In the genomic region with DNA sequence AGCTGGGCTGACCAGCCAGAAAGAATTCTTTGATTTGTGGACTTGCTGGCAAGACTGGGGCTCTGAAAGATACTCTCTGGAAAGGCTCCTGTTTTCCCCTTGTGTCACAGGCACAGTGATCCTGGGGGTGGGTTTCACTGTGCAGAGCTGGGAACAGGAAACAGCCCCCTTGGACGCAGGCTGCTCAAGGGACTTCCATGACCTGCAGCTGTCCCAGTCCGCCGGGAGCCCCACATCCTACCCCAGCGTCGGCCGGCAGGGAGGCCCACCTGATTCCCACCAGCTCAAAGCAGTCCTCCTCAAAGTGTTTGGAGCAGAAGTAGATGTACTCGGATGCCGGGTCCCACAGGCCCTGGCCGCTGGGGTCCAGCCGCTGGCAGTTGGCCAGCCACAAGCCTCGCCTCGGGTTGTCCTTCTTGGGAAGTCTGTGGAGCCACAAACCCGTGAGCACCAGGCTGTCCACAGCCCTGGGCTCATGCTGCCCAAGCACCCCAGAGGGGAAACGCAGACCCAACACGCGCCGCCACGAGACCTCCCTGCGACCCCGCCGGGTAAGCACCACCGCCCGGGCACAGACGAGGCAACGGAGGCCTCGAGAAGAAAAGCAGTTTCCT, we compare ENCODE assay signal across 8 cellular contexts. TPM values are rescaled to one million over a fixed set of nuclear protein-coding genes. Genes with fewer than 3 reads are reported as not detected.
DNase-seq lines count a peak whose midpoint lies in the region; ATAC-seq lines count a peak whose summit lies in the region.

No MANE protein-coding gene starts in this region.

- DNase-seq in MG63 (no peak), dermis blood vessel endothelial cell (peak; percentile 35), globus pallidus (ENCODE audit: low spot score) (no peak), amniotic stem cell (lab: John Stamatoyannopoulos, UW) (no peak)
- peak in 1 of 10 donors; percentile 65 for DNase-seq in naive thymus-derived CD8-positive, alpha-beta T cell

- no peaks in the 10 kb centered on the region for H3K9me3 ChIP-seq in MG63

- H3K27me3 ChIP-seq in MG63, result no peaks in the 10 kb centered on the region

- POLR2A ChIA-PET in naive thymus-derived CD8-positive, alpha-beta T cell (lab: Charles Lee), result interaction anchor here (0.7 to 7.0 kb wide), 9 partner anchors 11 to 884 kb away, joined by 3 to 78 read pairs (median 3); partner anchors contain the start of genes LRRC74B, LZTR1 and TRMT2A

- H3K4me3 Mint-ChIP-seq in naive thymus-derived CD8-positive, alpha-beta T cell, result peak overlapping the region; percentile 94 to 98 (median 98)

- H3K4me3 ChIP-seq in MG63, result peak overlapping the region; percentile 96

- no peaks in the 10 kb centered on the region for H3K9me3 Mint-ChIP-seq in naive thymus-derived CD8-positive, alpha-beta T cell

- no peaks in the 10 kb centered on the region for H3K27me3 Mint-ChIP-seq in naive thymus-derived CD8-positive, alpha-beta T cell

- ATAC-seq in GM19395 (IDR thresholded peaks at IDR 0.05; ENCODE audit: unreplicated experiment) (peak; percentile 6), GM21367 (IDR thresholded peaks at IDR 0.05; ENCODE audit: unreplicated experiment) (no peak), GM18870 (IDR thresholded peaks at IDR 0.05; ENCODE audit: unreplicated experiment) (no peak)
- ATAC-seq in naive thymus-derived CD8-positive, alpha-beta T cell, result no peak

- H3K36me3 Mint-ChIP-seq in naive thymus-derived CD8-positive, alpha-beta T cell, result peaks cover 0 to 15% (median 0%) of the 10 kb centered on the region in 3 donors

- H3K4me1 Mint-ChIP-seq in naive thymus-derived CD8-positive, alpha-beta T cell, result peaks cover 18 to 49% (median 43%) of the 10 kb centered on the region in 4 donors

- H3K36me3 ChIP-seq in MG63, result peaks cover 31% of the 10 kb centered on the region

- H3K27ac Mint-ChIP-seq in naive thymus-derived CD8-positive, alpha-beta T cell, result peak overlapping the region; percentile 98 to 100 (median 99)

RNA-seq across cellular contexts. Expression of gene THAP7, which starts 0.8 kb away (rescaled TPM):
- 33.8 and 46.5 TPM in 2 replicates for total RNA-seq in MG63 (2014; rRNA removed; shearing (Covaris generic); ENCODE audit: low replicate concordance)
- 13.8 and 18.1 TPM in 2 replicates for total RNA-seq in dermis blood vessel endothelial cell
- total RNA-seq in naive thymus-derived CD8-positive, alpha-beta T cell, result 10 to 100 TPM; 68.5 to 70.5 TPM
- polyA plus RNA-seq in naive thymus-derived CD8-positive, alpha-beta T cell, result 10 to 100 TPM; 31.7 to 55.5 (median 41.1) TPM

RNA-seq across cellular contexts. Expression of gene P2RX6, which starts 13.9 kb away (rescaled TPM):
- total RNA-seq in MG63 (2014; rRNA removed; shearing (Covaris generic); ENCODE audit: low replicate concordance), result 1.1 and 10.0 TPM in 2 replicates
- total RNA-seq in dermis blood vessel endothelial cell, result under 0.01 TPM in 1 of 2 replicates, not detected in the other
- total RNA-seq in naive thymus-derived CD8-positive, alpha-beta T cell, result 1 to 10 TPM; 2.7 to 4.5 TPM
- 1 to 10 TPM in 1 of 3 donors, under 1 TPM in 2; 0.25 to 1.1 (median 0.74) TPM for polyA plus RNA-seq in naive thymus-derived CD8-positive, alpha-beta T cell

RNA-seq across cellular contexts. Expression of gene LZTR1, which starts 19.0 kb away (rescaled TPM):
- 21.2 and 25.3 TPM in 2 replicates for total RNA-seq in MG63 (2014; rRNA removed; shearing (Covaris generic); ENCODE audit: low replicate concordance)
- 51.6 and 60.9 TPM in 2 replicates for total RNA-seq in dermis blood vessel endothelial cell
- 100 to 1,000 TPM in 1 of 2 experiments, 10 to 100 TPM in 1; 92.9 to 103 TPM for total RNA-seq in naive thymus-derived CD8-positive, alpha-beta T cell
- 10 to 100 TPM in 2 of 3 donors, 1 to 10 TPM in 1; 8.6 to 14.5 (median 12.3) TPM for polyA plus RNA-seq in naive thymus-derived CD8-positive, alpha-beta T cell

RNA-seq across cellular contexts. Expression of gene SLC7A4, which starts 31.3 kb away (rescaled TPM):
- not detected in 2 replicates for total RNA-seq in MG63 (2014; rRNA removed; shearing (Covaris generic); ENCODE audit: low replicate concordance)
- not detected in 2 replicates for total RNA-seq in dermis blood vessel endothelial cell
- total RNA-seq in naive thymus-derived CD8-positive, alpha-beta T cell, result 1 to 10 TPM in 1 of 2 experiments, under 1 TPM in 1; 0.69 to 1.3 TPM
- polyA plus RNA-seq in naive thymus-derived CD8-positive, alpha-beta T cell, result 1 to 10 TPM in 2 of 3 donors, under 1 TPM in 1; 0.99 to 1.4 (median 1.2) TPM

RNA-seq across cellular contexts. Expression of gene AIFM3, which starts 34.0 kb away (rescaled TPM):
- 0.56 TPM in 1 of 2 replicates, not detected in the other for total RNA-seq in MG63 (2014; rRNA removed; shearing (Covaris generic); ENCODE audit: low replicate concordance)
- total RNA-seq in dermis blood vessel endothelial cell, result 0.05 and 0.17 TPM in 2 replicates
- total RNA-seq in naive thymus-derived CD8-positive, alpha-beta T cell, result 1 to 10 TPM in 1 of 2 experiments, under 1 TPM in 1; 0.47 to 1.3 TPM
- polyA plus RNA-seq in naive thymus-derived CD8-positive, alpha-beta T cell, result under 1 TPM; 0.16 to 0.53 (median 0.32) TPM
